Comparison of ENCODE assay signal across 21 cellular contexts in the genomic region with DNA sequence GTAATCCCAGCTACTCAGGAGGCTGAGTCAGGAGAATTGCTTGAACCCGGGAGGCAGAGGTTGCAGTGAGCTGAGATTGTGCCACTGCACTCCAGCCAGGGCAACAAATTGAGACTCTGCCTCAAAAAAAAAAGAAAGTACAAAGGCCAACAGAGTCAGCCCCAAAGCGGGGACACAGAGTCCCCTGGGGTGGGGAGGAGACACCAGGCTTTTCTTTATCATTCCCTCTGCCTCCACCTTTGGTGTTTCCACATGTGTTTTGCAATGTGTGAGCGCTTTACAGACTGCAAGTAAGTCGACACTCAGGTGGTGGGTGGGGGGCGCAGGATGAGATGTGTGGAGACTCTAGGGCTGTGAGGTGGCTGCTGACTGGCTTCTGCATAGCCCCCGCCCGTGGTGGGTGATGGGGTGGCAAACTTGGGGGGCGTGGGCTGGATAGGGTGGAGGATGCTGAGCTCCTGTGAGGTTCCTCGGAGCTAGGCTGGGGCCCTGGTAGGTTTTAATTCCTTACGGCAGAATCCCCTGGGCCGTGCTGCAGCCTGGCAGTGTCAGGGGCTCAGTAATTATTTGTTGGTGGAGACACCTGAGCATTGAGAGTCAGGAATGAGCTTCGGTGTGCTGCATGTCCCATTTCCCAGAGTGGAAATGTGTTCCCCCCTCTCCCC.
"Had no signal": no experiment of that assay in that cellular context is flagged by ENCODE, and none has a peak within 500 bp of the region (broad histone marks: within the 10 kb centered on the region; RNA-seq: fewer than 3 reads in every experiment).

No MANE protein-coding gene starts in this region.

- H3K4me1 Mint-ChIP-seq: activated CD4-positive, alpha-beta T cell treated with anti-CD3 and anti-CD28 coated beads for 36 hours; activated naive CD4-positive, alpha-beta T cell treated with anti-CD3 and anti-CD28 coated beads, Interleukin-2, amount 10 ng/mL, durations not matched to agents 7 days and 5 days; activated naive CD8-positive, alpha-beta T cell treated with anti-CD3 and anti-CD28 coated beads, Interleukin-2, amount 10 ng/mL, durations not matched to agents 7 days and 5 days; naive B cell had no signal

- H3K4me3 Mint-ChIP-seq: activated CD4-positive, alpha-beta T cell treated with anti-CD3 and anti-CD28 coated beads for 36 hours; activated naive CD4-positive, alpha-beta T cell treated with anti-CD3 and anti-CD28 coated beads, Interleukin-2, amount 10 ng/mL, durations not matched to agents 7 days and 5 days; activated naive CD8-positive, alpha-beta T cell treated with anti-CD3 and anti-CD28 coated beads, Interleukin-2, amount 10 ng/mL, durations not matched to agents 7 days and 5 days; activated T-helper 1 cell treated with anti-CD3 and anti-CD28 coated beads, Interleukin-12 subunit alpha, Interleukin-12 subunit beta, Interleukin-2, Interleukin-4 antibody, amounts not matched to agents 30 ng/mL and 10 ng/mL and 1 ng/mL, durations not matched to agents 14 hours and 24 hours and 36 hours; naive B cell had no signal

- H3K36me3 Mint-ChIP-seq: activated naive CD4-positive, alpha-beta T cell treated with anti-CD3 and anti-CD28 coated beads, Interleukin-2, amount 10 ng/mL, durations not matched to agents 7 days and 5 days; activated naive CD8-positive, alpha-beta T cell treated with anti-CD3 and anti-CD28 coated beads, Interleukin-2, amount 10 ng/mL, durations not matched to agents 7 days and 5 days; naive B cell had no signal

- H3K9me3 ChIP-seq: esophagus muscularis mucosa, heart left ventricle, right atrium auricular region, tibial nerve had no signal

- H3K27me3 Mint-ChIP-seq: activated naive CD8-positive, alpha-beta T cell treated with anti-CD3 and anti-CD28 coated beads, Interleukin-2, amount 10 ng/mL, durations not matched to agents 7 days and 5 days had no signal

- H2AFZ ChIP-seq: parathyroid adenoma had no signal

- H3K9me3 Mint-ChIP-seq: activated naive CD4-positive, alpha-beta T cell treated with anti-CD3 and anti-CD28 coated beads, Interleukin-2, amount 10 ng/mL, durations not matched to agents 7 days and 5 days; activated naive CD8-positive, alpha-beta T cell treated with anti-CD3 and anti-CD28 coated beads, Interleukin-2, amount 10 ng/mL, durations not matched to agents 7 days and 5 days; activated T-helper 1 cell treated with anti-CD3 and anti-CD28 coated beads, Interleukin-12 subunit alpha, Interleukin-12 subunit beta, Interleukin-2, Interleukin-4 antibody, amounts not matched to agents 30 ng/mL and 10 ng/mL and 1 ng/mL, durations not matched to agents 14 hours and 24 hours and 36 hours; naive B cell had no signal

- H3K4me1 ChIP-seq: esophagus muscularis mucosa, foreskin keratinocyte, heart left ventricle, parathyroid adenoma, right atrium auricular region, tibial nerve had no signal

- H3K79me2 ChIP-seq: parathyroid adenoma had no signal

- H3K27me3 ChIP-seq: brain microvascular endothelial cell, esophagus muscularis mucosa, foreskin keratinocyte, heart left ventricle, right atrium auricular region, tibial nerve had no signal

- H3K27ac ChIP-seq: brain microvascular endothelial cell, esophagus muscularis mucosa, foreskin keratinocyte, heart left ventricle, parathyroid adenoma, right atrium auricular region, tibial nerve had no signal

- H3K36me3 ChIP-seq: brain microvascular endothelial cell, esophagus muscularis mucosa, heart left ventricle, right atrium auricular region, tibial nerve had no signal

- H3K27ac Mint-ChIP-seq: activated CD4-positive, alpha-beta T cell treated with anti-CD3 and anti-CD28 coated beads for 36 hours; activated naive CD4-positive, alpha-beta T cell treated with anti-CD3 and anti-CD28 coated beads, Interleukin-2, amount 10 ng/mL, durations not matched to agents 7 days and 5 days; activated naive CD8-positive, alpha-beta T cell treated with anti-CD3 and anti-CD28 coated beads, Interleukin-2, amount 10 ng/mL, durations not matched to agents 7 days and 5 days; activated T-helper 1 cell treated with anti-CD3 and anti-CD28 coated beads, Interleukin-12 subunit alpha, Interleukin-12 subunit beta, Interleukin-2, Interleukin-4 antibody, amounts not matched to agents 30 ng/mL and 10 ng/mL and 1 ng/mL, durations not matched to agents 14 hours and 24 hours and 36 hours; naive B cell had no signal

- H3K9ac ChIP-seq: parathyroid adenoma had no signal

- DNase-seq: activated CD4-positive, alpha-beta T cell treated with anti-CD3 and anti-CD28 coated beads for 36 hours; activated CD4-positive, alpha-beta T cell treated with anti-CD3 and anti-CD28 coated beads, Interleukin-2, amount 50 U/mL, for 4 hours; activated CD4-positive, CD25-positive, alpha-beta regulatory T cell; activated effector memory CD4-positive, alpha-beta T cell treated with anti-CD3 and anti-CD28 coated beads, Interleukin-2, amount 50 U/mL, for 16 hours; activated naive CD8-positive, alpha-beta T cell treated with anti-CD3 and anti-CD28 coated beads, Interleukin-2, amount 10 ng/mL, durations not matched to agents 7 days and 5 days; activated T-cell treated with anti-CD3 and anti-CD28 coated beads for 4 hours; brain microvascular endothelial cell; caudate nucleus; foreskin keratinocyte; naive B cell; occipital lobe; stimulated activated CD4-positive, alpha-beta T cell treated with anti-CD3 and anti-CD28 coated beads, Interleukin-2, amount 100 ng/mL, for 48 hours; stimulated activated naive CD4-positive, alpha-beta T cell treated with Interleukin-2 at 50 U/mL for 16 hours had no signal

- H3K4me3 ChIP-seq: esophagus muscularis mucosa, heart left ventricle, lung, right atrium auricular region, tibial nerve had no signal
